In genomic region chr7:31082017-31082416, GRCh38 we compare ENCODE assay signal across 23 cellular contexts. TPM values are rescaled to one million over a fixed set of nuclear protein-coding genes. Genes with fewer than 3 reads are reported as not detected.
A peak's percentile ranks its signal among the peaks of the same experiment; 100 is the strongest.
DNase-seq lines count a peak whose midpoint lies in the region; ATAC-seq, FAIRE-seq and TF ChIP-seq lines count a peak whose summit lies in the region.
"Had no signal": no experiment of that assay in that cellular context is flagged by ENCODE, and none has a peak within 500 bp of the region (broad histone marks: within the 10 kb centered on the region; RNA-seq: fewer than 3 reads in every experiment).

No MANE protein-coding gene starts in this region.

- no peaks in the 10 kb centered on the region for H3K9me3 Mint-ChIP-seq in brain
- H3K9me3 Mint-ChIP-seq in activated naive CD4-positive, alpha-beta T cell treated with anti-CD3 and anti-CD28 coated beads, Interleukin-2, amount 50 U/mL, for 72 hours: no peaks in the 10 kb centered on the region
- H3K9me3 Mint-ChIP-seq: CD8-positive, alpha-beta memory T cell had no signal

- no peaks in the 10 kb centered on the region for H3K36me3 ChIP-seq in kidney (ENCODE audit: control insufficient read depth in 1 of 2, insufficient read depth in 2 of 2, low read length in 2 of 2)
- H3K36me3 ChIP-seq in stomach smooth muscle (ENCODE audit: control insufficient read depth in 2 of 2, insufficient read depth in 2 of 2, low read length in 2 of 2): no peaks in the 10 kb centered on the region
- H3K36me3 ChIP-seq: BE2C had no signal

- H3K4me3 Mint-ChIP-seq in brain: no peak overlapping the region
- H3K4me3 Mint-ChIP-seq: CD8-positive, alpha-beta memory T cell had no signal

- no peak overlapping the region for H3K9ac ChIP-seq in kidney (ENCODE audit: low read length in 2 of 2)
- no peak overlapping the region for H3K9ac ChIP-seq in stomach smooth muscle (ENCODE audit: low read length in 2 of 2)

- peaks cover 33% of the 10 kb centered on the region for H3K36me3 Mint-ChIP-seq in brain
- H3K36me3 Mint-ChIP-seq in activated naive CD4-positive, alpha-beta T cell treated with anti-CD3 and anti-CD28 coated beads, Interleukin-2, amount 50 U/mL, for 72 hours: no peaks in the 10 kb centered on the region
- H3K36me3 Mint-ChIP-seq: CD8-positive, alpha-beta memory T cell had no signal

- no peak for FAIRE-seq in kidney (lab: Jason Lieb, UNC)
- FAIRE-seq: D721Med, GM12891, GM18507 had no signal

- H3K27me3 ChIP-seq in stomach smooth muscle (ENCODE audit: control insufficient read depth in 1 of 2, insufficient read depth in 2 of 2, low read length in 2 of 2): peaks cover 0 to 8% of the 10 kb centered on the region in 2 donors
- H3K27me3 ChIP-seq: BE2C had no signal

- H3K27ac ChIP-seq in kidney (ENCODE audit: low read depth in 2 of 2, low read length in 2 of 2): no peak overlapping the region
- peak overlapping the region; percentile 69 for H3K27ac ChIP-seq in stomach smooth muscle (ENCODE audit: low read length)
- H3K27ac ChIP-seq: PC-9 had no signal

- peak overlapping the region in 3 of 5 experiments; percentile 37 to 92 (median 70) for H3K27ac Mint-ChIP-seq in brain
- H3K27ac Mint-ChIP-seq in activated naive CD4-positive, alpha-beta T cell treated with anti-CD3 and anti-CD28 coated beads, Interleukin-2, amount 50 U/mL, for 72 hours: no peak overlapping the region

- H3K4me3 ChIP-seq in kidney (ENCODE audit: low read length in 2 of 2) (no peak overlapping the region), stomach smooth muscle (ENCODE audit: low read length in 2 of 2) (no peak overlapping the region)
- H3K4me3 ChIP-seq: PC-9 had no signal

- no peak for TF ChIP-seq CTCF in brain (conservative IDR thresholded peaks at IDR 0.05)
- no peak for TF ChIP-seq CTCF in kidney (IDR thresholded peaks at IDR 0.05; ENCODE audit: borderline replicate concordance, extremely low read depth, insufficient read depth)

- DNase-seq in NCI-H2107 treated with DMSO at 0.1 percent for 48 hours (lab: John Stamatoyannopoulos, UW; ENCODE audit: unreplicated experiment) (peak; percentile 23), NCI-H2107 (lab: John Stamatoyannopoulos, UW) (no peak), kidney (peak; percentile 20), EL (no peak)
- no peak for DNase-seq in stimulated activated CD4-positive, alpha-beta T cell treated with anti-CD3 and anti-CD28 coated beads, Interleukin-2, amount 100 ng/mL, for 48 hours
- DNase-seq in activated naive CD4-positive, alpha-beta T cell treated with anti-CD3 and anti-CD28 coated beads, Interleukin-2, amount 50 U/mL, for 72 hours (ENCODE audit: low spot score in 2 of 2): no peak
- DNase-seq: 8988T; BE2C; CD8-positive, alpha-beta memory T cell; GF-D8; IMR-90; Karpas-422; MM.1S; NCI-H1092 treated with DMSO at 0.1 percent for 48 hours; NCI-H1694; NCI-H524; PC-9 had no signal

- H3K9me3 ChIP-seq in kidney (ENCODE audit: control insufficient read depth in 1 of 2, low read length in 2 of 2) (no peaks in the 10 kb centered on the region), stomach smooth muscle (ENCODE audit: control insufficient read depth in 2 of 2, low read length in 2 of 2) (no peaks in the 10 kb centered on the region)
- H3K9me3 ChIP-seq: BE2C had no signal

- no peak for ATAC-seq in activated naive CD4-positive, alpha-beta T cell treated with anti-CD3 and anti-CD28 coated beads, Interleukin-2, amount 50 U/mL, for 72 hours

- peaks cover 4% of the 10 kb centered on the region for H3K27me3 Mint-ChIP-seq in brain

- H3K4me1 Mint-ChIP-seq in brain: peaks cover 23% of the 10 kb centered on the region
- H3K4me1 Mint-ChIP-seq: CD8-positive, alpha-beta memory T cell had no signal

- no peaks in the 10 kb centered on the region for H3K4me1 ChIP-seq in kidney (ENCODE audit: control insufficient read depth in 1 of 2, insufficient read depth in 1 of 2, low read depth in 1 of 2, low read length in 2 of 2)
- H3K4me1 ChIP-seq in stomach smooth muscle (ENCODE audit: control insufficient read depth, insufficient read depth, low read length): peaks cover 6% of the 10 kb centered on the region
- H3K4me1 ChIP-seq: BE2C had no signal

- intact Hi-C loops in kidney (cut with DNase I): no loop called here

RNA-seq across cellular contexts. Expression of gene ADCYAP1R1, which starts 29.9 kb away (rescaled TPM):
- 16.3 TPM for polyA plus RNA-seq in brain (ENCODE audit: insufficient read depth, low read depth, low replicate concordance)
- not detected for total RNA-seq in kidney
- polyA plus RNA-seq in kidney (ENCODE audit: insufficient read depth, low read depth, low replicate concordance): not detected
- not detected for total RNA-seq in activated naive CD4-positive, alpha-beta T cell treated with anti-CD3 and anti-CD28 coated beads, Interleukin-2, amount 50 U/mL, for 72 hours
- total RNA-seq: CD8-positive, alpha-beta memory T cell; IMR-90; PC-9; SK-MEL-5 had no signal
- polyA plus RNA-seq: CD8-positive, alpha-beta memory T cell; IMR-90 had no signal

Comparison
In these comparisons a context has a peak if more than half of its experiments do, and no peak if none do; other contexts are left out.
1. DNase-seq: peak in NCI-H2107 treated with DMSO at 0.1 percent for 48 hours (single experiment) and kidney (single experiment); none in NCI-H2107 (single experiment), stimulated activated CD4-positive, alpha-beta T cell treated with anti-CD3 and anti-CD28 coated beads, Interleukin-2, amount 100 ng/mL, for 48 hours (0 of 2), activated naive CD4-positive, alpha-beta T cell treated with anti-CD3 and anti-CD28 coated beads, Interleukin-2, amount 50 U/mL, for 72 hours (0 of 2) and EL (single experiment).
2. H3K27ac Mint-ChIP-seq: peak in brain (3 of 5); none in activated naive CD4-positive, alpha-beta T cell treated with anti-CD3 and anti-CD28 coated beads, Interleukin-2, amount 50 U/mL, for 72 hours (0 of 2).